In the genomic region with DNA sequence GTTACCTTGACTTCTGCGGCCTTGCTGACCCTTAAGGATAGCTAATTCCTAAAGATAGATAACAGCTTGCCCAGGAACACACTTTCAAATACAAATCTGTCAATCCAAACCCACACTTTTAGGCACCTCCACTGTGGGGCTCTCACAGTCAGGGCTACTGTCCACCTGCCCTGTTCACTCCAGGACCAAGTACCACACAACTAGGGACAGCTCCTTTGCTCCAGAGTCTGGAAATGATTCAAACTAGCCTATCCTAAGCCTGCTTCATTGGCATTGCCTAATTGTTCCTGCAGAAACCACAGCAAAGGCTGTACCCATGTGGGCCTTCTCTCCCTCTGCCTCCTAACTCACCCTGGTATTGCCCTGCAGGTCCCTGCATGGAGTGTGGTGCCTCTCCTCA, we compare ENCODE assay signal across 22 cellular contexts.
"Had no signal": no experiment of that assay in that cellular context is flagged by ENCODE, and none has a peak within 500 bp of the region (broad histone marks: within the 10 kb centered on the region; RNA-seq: fewer than 3 reads in every experiment).

No MANE protein-coding gene starts in this region.

- DNase-seq: cortex of kidney; gastrocnemius medialis; head of caudate nucleus; mucosa of descending colon; naive thymus-derived CD4-positive, alpha-beta T cell; right lobe of liver; stimulated activated CD4-positive, alpha-beta T cell treated with anti-CD3 and anti-CD28 coated beads, Interleukin-12 subunit alpha, Interleukin-12 subunit beta, amount 100 ng/mL, for 4 hours; stimulated activated CD4-positive, alpha-beta T cell treated with anti-CD3 and anti-CD28 coated beads, Interleukin-1b, Interleukin-23, amount 100 ng/mL, for 48 hours; stimulated activated CD4-positive, alpha-beta T cell treated with anti-CD3 and anti-CD28 coated beads, Interleukin-4, amount 100 ng/mL, for 1 hour; stimulated activated CD8-positive, alpha-beta memory T cell treated with anti-CD3 and anti-CD28 coated beads, Interleukin-4, amount 100 ng/mL, for 48 hours; stimulated activated naive CD4-positive, alpha-beta T cell treated with Interleukin-2 at 50 U/mL for 16 hours; stomach; thyroid gland had no signal

- H2AFZ ChIP-seq: neural progenitor cell, parathyroid adenoma had no signal

- H3K4me1 Mint-ChIP-seq: memory B cell, nephron, neural progenitor cell had no signal

- H3K4me3 ChIP-seq: gastrocnemius medialis, lung, mucosa of descending colon, neural progenitor cell, right lobe of liver, smooth muscle cell, stomach, thyroid gland had no signal

- H3K27me3 Mint-ChIP-seq: memory B cell; naive thymus-derived CD4-positive, alpha-beta T cell; progenitor cell of endocrine pancreas; type B pancreatic cell had no signal

- H3K9me3 ChIP-seq: gastrocnemius medialis, right lobe of liver, thyroid gland had no signal

- H3K4me2 ChIP-seq: neural progenitor cell, smooth muscle cell had no signal

- H3K4me1 ChIP-seq: gastrocnemius medialis, neural progenitor cell, parathyroid adenoma, right lobe of liver, stomach, thyroid gland had no signal

- ATAC-seq: gastrocnemius medialis; mucosa of descending colon; naive thymus-derived CD4-positive, alpha-beta T cell; right lobe of liver had no signal

- H3K27ac Mint-ChIP-seq: memory B cell; mesothelial cell of epicardium; naive thymus-derived CD4-positive, alpha-beta T cell; nephron; neural progenitor cell; progenitor cell of endocrine pancreas; type B pancreatic cell had no signal

- H3K9ac ChIP-seq: neural progenitor cell, parathyroid adenoma had no signal

- H3K36me3 Mint-ChIP-seq: memory B cell; naive thymus-derived CD4-positive, alpha-beta T cell; neural progenitor cell; type B pancreatic cell had no signal

- H3K4me3 Mint-ChIP-seq: memory B cell; mesothelial cell of epicardium; naive thymus-derived CD4-positive, alpha-beta T cell; nephron; neural progenitor cell; type B pancreatic cell had no signal

- H3K27ac ChIP-seq: gastrocnemius medialis, neural progenitor cell, parathyroid adenoma, right lobe of liver, stomach, thyroid gland had no signal

- H3K27me3 ChIP-seq: gastrocnemius medialis, neural progenitor cell, right lobe of liver, stomach, thyroid gland had no signal

- H3K36me3 ChIP-seq: gastrocnemius medialis, neural progenitor cell, right lobe of liver, stomach, thyroid gland had no signal
